Comparison of ENCODE assay signal across 17 cellular contexts in genomic region chr15:99096894-99097426, GRCh38. TPM values are rescaled to one million over a fixed set of nuclear protein-coding genes. Genes with fewer than 3 reads are reported as not detected.
A peak's percentile ranks its signal among the peaks of the same experiment; 100 is the strongest.
DNase-seq lines count a peak whose midpoint lies in the region; ATAC-seq and TF ChIP-seq lines count a peak whose summit lies in the region.
"Had no signal": no experiment of that assay in that cellular context is flagged by ENCODE, and none has a peak within 500 bp of the region (broad histone marks: within the 10 kb centered on the region; RNA-seq: fewer than 3 reads in every experiment).

No MANE protein-coding gene starts in this region.

- H3K4me3 Mint-ChIP-seq in progenitor cell of endocrine pancreas (ENCODE audit: low read depth) = no peak overlapping the region
- H3K4me3 Mint-ChIP-seq: CD4-positive, CD25-positive, alpha-beta regulatory T cell had no signal

- peaks cover 11 to 49% (median 22%) of the 10 kb centered on the region in 3 donors for H3K4me1 ChIP-seq in skeletal muscle tissue (ENCODE audit: control insufficient read depth in 3 of 3, insufficient read depth in 3 of 3, low read length in 3 of 3)
- H3K4me1 ChIP-seq: BE2C had no signal

- H3K9me3 ChIP-seq in skeletal muscle tissue (ENCODE audit: control insufficient read depth in 3 of 3, low read length in 3 of 3) = no peaks in the 10 kb centered on the region
- H3K9me3 ChIP-seq: BE2C had no signal

- H3K4me1 Mint-ChIP-seq in progenitor cell of endocrine pancreas (ENCODE audit: low read depth) = no peaks in the 10 kb centered on the region

- H3K36me3 ChIP-seq in skeletal muscle tissue (ENCODE audit: control insufficient read depth in 3 of 3, insufficient read depth in 3 of 3, low read length in 3 of 3) = no peaks in the 10 kb centered on the region
- H3K36me3 ChIP-seq: BE2C had no signal

- DNase-seq in RWPE1 (ENCODE audit: low spot score) = peak; percentile 30
- DNase-seq in epithelial cell of prostate (ENCODE audit: low read depth, low spot score) = peak; percentile 62
- peak; percentile 23 for DNase-seq in left lobe of liver (ENCODE audit: low spot score)
- DNase-seq in activated CD4-positive, CD25-positive, alpha-beta regulatory T cell (lab: John Stamatoyannopoulos, UW) = no peak
- no peak for DNase-seq in progenitor cell of endocrine pancreas (ENCODE audit: low spot score, unreplicated experiment)
- DNase-seq: BE2C; CD4-positive, CD25-positive, alpha-beta regulatory T cell; EL; GF-D8; Karpas-422; NCI-H1694; NCI-H2081 treated with DMSO at 0.1 percent for 48 hours; NCI-H2171 treated with DMSO at 0.1 percent for 48 hours; NCI-H524 treated with DMSO at 0.1 percent for 48 hours; SHP77 treated with DMSO at 0.1 percent for 48 hours had no signal

- H3K36me3 Mint-ChIP-seq in progenitor cell of endocrine pancreas (ENCODE audit: insufficient read depth) = no peaks in the 10 kb centered on the region
- H3K36me3 Mint-ChIP-seq: CD4-positive, CD25-positive, alpha-beta regulatory T cell had no signal

- no peaks in the 10 kb centered on the region for H3K9me3 Mint-ChIP-seq in progenitor cell of endocrine pancreas (ENCODE audit: low read depth)

- no peak overlapping the region for H3K4me3 ChIP-seq in skeletal muscle tissue (ENCODE audit: low read length in 3 of 3)

- peak overlapping the region in 1 of 3 donors; percentile 45 for H3K9ac ChIP-seq in skeletal muscle tissue (ENCODE audit: low read depth in 1 of 3, low read length in 3 of 3)

- H3K27me3 ChIP-seq in skeletal muscle tissue (ENCODE audit: control insufficient read depth in 3 of 3, insufficient read depth in 3 of 3, low read length in 3 of 3) = no peaks in the 10 kb centered on the region
- H3K27me3 ChIP-seq: BE2C had no signal

- TF ChIP-seq CTCF in RWPE1 (conservative IDR thresholded peaks at IDR 0.05; ENCODE audit: low read depth) (no peak), progenitor cell of endocrine pancreas (IDR thresholded peaks at IDR 0.05; ENCODE audit: unreplicated experiment) (no peak)

- POLR2A ChIA-PET in RWPE1 (lab: Yijun Ruan, JAX; ENCODE audit: low non-redundant PET) = no interaction called here

- no peak for ATAC-seq in left lobe of liver
- no peak for ATAC-seq in HG03439 (IDR thresholded peaks at IDR 0.05; ENCODE audit: unreplicated experiment)

- no peak overlapping the region for H3K27ac Mint-ChIP-seq in progenitor cell of endocrine pancreas

- CTCF ChIA-PET in RWPE1 (lab: Yijun Ruan, JAX) = interaction anchor here (0.6 to 0.7 kb wide), 2 partner anchors 86 to 1361 kb away, joined by 3 to 4 read pairs; no protein-coding TSS in a partner anchor

- H3K27ac ChIP-seq in RWPE1 = no peak overlapping the region
- no peak overlapping the region for H3K27ac ChIP-seq in epithelial cell of prostate
- H3K27ac ChIP-seq in skeletal muscle tissue (ENCODE audit: low read depth, low read length) = peak overlapping the region; percentile 28

- peaks cover 58% of the 10 kb centered on the region for H3K27me3 Mint-ChIP-seq in progenitor cell of endocrine pancreas

RNA-seq across cellular contexts. Expression of gene SYNM, which starts 7.9 kb away (rescaled TPM):
- 3.8 TPM for total RNA-seq in left lobe of liver
- total RNA-seq in skeletal muscle tissue = 53.2 TPM
- total RNA-seq in progenitor cell of endocrine pancreas = 1.1 TPM in 2 replicates

Comparison
In these comparisons a context has a peak if more than half of its experiments do, and no peak if none do; other contexts are left out.
1. DNase-seq: peak in RWPE1 (single experiment), epithelial cell of prostate (single experiment) and left lobe of liver (single experiment); none in activated CD4-positive, CD25-positive, alpha-beta regulatory T cell (0 of 4) and progenitor cell of endocrine pancreas (single experiment).
2. RNA of gene SYNM, which starts 7.9 kb away (total RNA-seq): 53.2 TPM in skeletal muscle tissue (single experiment); 3.8 TPM in left lobe of liver (single experiment) and 1.1 TPM in progenitor cell of endocrine pancreas; every median in the first group is over 10 times any median in the second.